In the genomic region with DNA sequence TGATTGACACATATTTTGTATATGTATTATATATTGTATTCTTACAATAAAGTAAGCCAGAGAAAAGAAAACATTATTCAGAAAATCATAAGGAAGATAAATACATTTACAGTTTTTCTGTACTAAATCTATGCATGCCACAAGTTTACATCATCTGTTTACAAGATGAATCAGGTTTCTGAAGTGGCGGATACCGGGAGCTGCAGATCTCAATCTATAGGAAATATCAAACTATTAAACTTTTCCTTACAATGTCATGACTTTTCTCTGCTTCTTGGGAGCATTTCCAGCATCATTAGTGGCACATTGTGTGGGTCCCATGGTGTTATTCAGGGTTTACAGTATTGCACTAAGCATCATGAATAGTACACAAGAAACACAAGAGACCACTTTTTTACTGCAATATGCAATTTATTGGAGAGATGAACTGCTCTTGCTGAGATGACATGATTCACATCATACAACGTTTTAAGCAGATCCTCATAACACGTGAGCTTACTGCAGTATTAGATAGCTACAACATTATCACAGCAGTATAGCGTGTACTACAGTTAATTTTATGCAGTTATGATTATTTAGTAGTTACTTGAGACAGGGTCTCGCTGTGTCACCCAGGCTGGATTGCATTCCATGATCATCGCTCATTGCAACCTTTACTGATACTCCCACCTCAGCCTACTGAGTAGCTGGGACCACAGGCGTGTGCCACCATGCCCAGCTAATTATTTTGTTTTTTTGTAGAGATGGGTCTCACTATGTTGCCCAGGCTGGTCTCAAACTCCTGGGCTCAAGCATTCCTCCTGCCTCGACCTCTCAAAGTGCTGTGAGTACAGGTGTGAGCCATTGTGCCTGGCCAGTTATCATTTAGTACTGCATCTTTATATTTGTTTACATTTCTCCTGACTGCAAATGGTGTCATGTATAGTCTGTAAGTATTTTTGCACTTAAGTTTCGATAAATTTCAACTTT, we compare ENCODE assay signal across 1 cellular context.
A peak's percentile ranks its signal among the peaks of the same experiment; 100 is the strongest.
TF ChIP-seq lines count a peak whose summit lies in the region.

No MANE protein-coding gene starts in this region.

TF ChIP-seq in HEK293, 187 proteins besides CTCF, POLR2A, EP300 and RAD21 (continued from another document and continues in another):
- TF ChIP-seq, protein P1, sequence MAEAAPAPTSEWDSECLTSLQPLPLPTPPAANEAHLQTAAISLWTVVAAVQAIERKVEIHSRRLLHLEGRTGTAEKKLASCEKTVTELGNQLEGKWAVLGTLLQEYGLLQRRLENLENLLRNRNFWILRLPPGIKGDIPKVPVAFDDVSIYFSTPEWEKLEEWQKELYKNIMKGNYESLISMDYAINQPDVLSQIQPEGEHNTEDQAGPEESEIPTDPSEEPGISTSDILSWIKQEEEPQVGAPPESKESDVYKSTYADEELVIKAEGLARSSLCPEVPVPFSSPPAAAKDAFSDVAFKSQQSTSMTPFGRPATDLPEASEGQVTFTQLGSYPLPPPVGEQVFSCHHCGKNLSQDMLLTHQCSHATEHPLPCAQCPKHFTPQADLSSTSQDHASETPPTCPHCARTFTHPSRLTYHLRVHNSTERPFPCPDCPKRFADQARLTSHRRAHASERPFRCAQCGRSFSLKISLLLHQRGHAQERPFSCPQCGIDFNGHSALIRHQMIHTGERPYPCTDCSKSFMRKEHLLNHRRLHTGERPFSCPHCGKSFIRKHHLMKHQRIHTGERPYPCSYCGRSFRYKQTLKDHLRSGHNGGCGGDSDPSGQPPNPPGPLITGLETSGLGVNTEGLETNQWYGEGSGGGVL (tag by site-specific recombination; IDR thresholded peaks at IDR 0.05) = no peak
- TF ChIP-seq ZNF610 (tag by site-specific recombination; IDR thresholded peaks at IDR 0.05; ENCODE audit: borderline replicate concordance) (no peak), REPIN1 (tag by site-specific recombination; IDR thresholded peaks at IDR 0.05; ENCODE audit: low read depth) (no peak), ZNF768 (tag by site-specific recombination; IDR thresholded peaks at IDR 0.05) (no peak), ZNF488 (tag by site-specific recombination; IDR thresholded peaks at IDR 0.05) (no peak), ZNF473 (tag by site-specific recombination; IDR thresholded peaks at IDR 0.05) (no peak), ZNF747 (tag by site-specific recombination; IDR thresholded peaks at IDR 0.05) (no peak), HOXC10 (CRISPR knock-in tag; IDR thresholded peaks at IDR 0.05) (no peak), EGR2 (tag by site-specific recombination; IDR thresholded peaks at IDR 0.05; ENCODE audit: low read depth) (no peak), ZNF121 (tag by site-specific recombination; IDR thresholded peaks at IDR 0.05) (peak; percentile 97), ZSCAN18 (tag by site-specific recombination; IDR thresholded peaks at IDR 0.05) (no peak), RBAK (tag by site-specific recombination; IDR thresholded peaks at IDR 0.05) (no peak), OSR2 (tag by site-specific recombination; IDR thresholded peaks at IDR 0.05) (peak; percentile 84), SP3 (tag by site-specific recombination; IDR thresholded peaks at IDR 0.05) (no peak), ZFP69B (tag by site-specific recombination; IDR thresholded peaks at IDR 0.05) (peak; percentile 69), GLI4 (tag by site-specific recombination; IDR thresholded peaks at IDR 0.05) (no peak), ZNF26 (tag by site-specific recombination; IDR thresholded peaks at IDR 0.05) (no peak), ZNF366 (tag by site-specific recombination; conservative IDR thresholded peaks at IDR 0.05) (peak; percentile 78), SP7 (tag by site-specific recombination; IDR thresholded peaks at IDR 0.05) (peak; percentile 72), ZNF18 (tag by site-specific recombination; IDR thresholded peaks at IDR 0.05) (no peak), WT1 (tag by site-specific recombination; IDR thresholded peaks at IDR 0.05) (peak; percentile 80)
- TF ChIP-seq, protein P2, sequence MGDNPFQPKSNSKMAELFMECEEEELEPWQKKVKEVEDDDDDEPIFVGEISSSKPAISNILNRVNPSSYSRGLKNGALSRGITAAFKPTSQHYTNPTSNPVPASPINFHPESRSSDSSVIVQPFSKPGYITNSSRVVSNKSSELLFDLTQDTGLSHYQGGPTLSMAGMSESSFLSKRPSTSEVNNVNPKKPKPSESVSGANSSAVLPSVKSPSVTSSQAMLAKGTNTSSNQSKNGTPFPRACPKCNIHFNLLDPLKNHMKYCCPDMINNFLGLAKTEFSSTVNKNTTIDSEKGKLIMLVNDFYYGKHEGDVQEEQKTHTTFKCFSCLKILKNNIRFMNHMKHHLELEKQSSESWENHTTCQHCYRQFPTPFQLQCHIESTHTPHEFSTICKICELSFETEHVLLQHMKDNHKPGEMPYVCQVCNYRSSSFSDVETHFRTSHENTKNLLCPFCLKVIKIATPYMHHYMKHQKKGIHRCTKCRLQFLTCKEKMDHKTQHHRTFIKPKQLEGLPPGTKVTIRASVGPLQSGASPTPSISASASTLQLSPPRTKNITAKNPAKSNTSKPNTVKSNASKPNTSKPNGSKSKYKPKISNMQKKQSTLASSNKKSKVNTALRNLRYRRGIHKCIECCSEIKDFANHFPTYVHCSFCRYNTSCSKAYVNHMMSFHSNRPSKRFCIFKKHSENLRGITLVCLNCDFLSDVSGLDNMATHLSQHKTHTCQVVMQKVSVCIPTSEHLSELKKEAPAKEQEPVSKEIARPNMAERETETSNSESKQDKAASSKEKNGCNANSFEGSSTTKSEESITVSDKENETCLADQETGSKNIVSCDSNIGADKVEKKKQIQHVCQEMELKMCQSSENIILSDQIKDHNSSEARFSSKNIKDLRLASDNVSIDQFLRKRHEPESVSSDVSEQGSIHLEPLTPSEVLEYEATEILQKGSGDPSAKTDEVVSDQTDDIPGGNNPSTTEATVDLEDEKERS (tag by site-specific recombination; IDR thresholded peaks at IDR 0.05) = 0 out of 2 replicates have a peak, but pooled peaks have one; percentile 11
- TF ChIP-seq, protein P3, sequence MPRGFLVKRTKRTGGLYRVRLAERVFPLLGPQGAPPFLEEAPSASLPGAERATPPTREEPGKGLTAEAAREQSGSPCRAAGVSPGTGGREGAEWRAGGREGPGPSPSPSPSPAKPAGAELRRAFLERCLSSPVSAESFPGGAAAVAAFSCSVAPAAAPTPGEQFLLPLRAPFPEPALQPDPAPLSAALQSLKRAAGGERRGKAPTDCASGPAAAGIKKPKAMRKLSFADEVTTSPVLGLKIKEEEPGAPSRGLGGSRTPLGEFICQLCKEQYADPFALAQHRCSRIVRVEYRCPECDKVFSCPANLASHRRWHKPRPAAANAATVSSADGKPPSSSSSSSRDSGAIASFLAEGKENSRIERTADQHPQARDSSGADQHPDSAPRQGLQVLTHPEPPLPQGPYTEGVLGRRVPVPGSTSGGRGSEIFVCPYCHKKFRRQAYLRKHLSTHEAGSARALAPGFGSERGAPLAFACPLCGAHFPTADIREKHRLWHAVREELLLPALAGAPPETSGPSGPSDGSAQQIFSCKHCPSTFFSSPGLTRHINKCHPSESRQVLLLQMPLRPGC (tag by site-specific recombination; IDR thresholded peaks at IDR 0.05) = peak; percentile 39; the same call in 1 of the 2 replicates
- TF ChIP-seq, protein P4, sequence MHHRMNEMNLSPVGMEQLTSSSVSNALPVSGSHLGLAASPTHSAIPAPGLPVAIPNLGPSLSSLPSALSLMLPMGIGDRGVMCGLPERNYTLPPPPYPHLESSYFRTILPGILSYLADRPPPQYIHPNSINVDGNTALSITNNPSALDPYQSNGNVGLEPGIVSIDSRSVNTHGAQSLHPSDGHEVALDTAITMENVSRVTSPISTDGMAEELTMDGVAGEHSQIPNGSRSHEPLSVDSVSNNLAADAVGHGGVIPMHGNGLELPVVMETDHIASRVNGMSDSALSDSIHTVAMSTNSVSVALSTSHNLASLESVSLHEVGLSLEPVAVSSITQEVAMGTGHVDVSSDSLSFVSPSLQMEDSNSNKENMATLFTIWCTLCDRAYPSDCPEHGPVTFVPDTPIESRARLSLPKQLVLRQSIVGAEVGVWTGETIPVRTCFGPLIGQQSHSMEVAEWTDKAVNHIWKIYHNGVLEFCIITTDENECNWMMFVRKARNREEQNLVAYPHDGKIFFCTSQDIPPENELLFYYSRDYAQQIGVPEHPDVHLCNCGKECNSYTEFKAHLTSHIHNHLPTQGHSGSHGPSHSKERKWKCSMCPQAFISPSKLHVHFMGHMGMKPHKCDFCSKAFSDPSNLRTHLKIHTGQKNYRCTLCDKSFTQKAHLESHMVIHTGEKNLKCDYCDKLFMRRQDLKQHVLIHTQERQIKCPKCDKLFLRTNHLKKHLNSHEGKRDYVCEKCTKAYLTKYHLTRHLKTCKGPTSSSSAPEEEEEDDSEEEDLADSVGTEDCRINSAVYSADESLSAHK (tag by site-specific recombination; IDR thresholded peaks at IDR 0.05) = no peak
- TF ChIP-seq, protein P5, sequence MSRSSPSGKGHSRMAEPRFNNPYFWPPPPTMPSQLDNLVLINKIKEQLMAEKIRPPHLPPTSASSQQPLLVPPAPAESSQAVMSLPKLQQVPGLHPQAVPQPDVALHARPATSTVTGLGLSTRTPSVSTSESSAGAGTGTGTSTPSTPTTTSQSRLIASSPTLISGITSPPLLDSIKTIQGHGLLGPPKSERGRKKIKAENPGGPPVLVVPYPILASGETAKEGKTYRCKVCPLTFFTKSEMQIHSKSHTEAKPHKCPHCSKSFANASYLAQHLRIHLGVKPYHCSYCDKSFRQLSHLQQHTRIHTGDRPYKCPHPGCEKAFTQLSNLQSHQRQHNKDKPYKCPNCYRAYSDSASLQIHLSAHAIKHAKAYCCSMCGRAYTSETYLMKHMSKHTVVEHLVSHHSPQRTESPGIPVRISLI (tag by site-specific recombination; IDR thresholded peaks at IDR 0.05) = 0 out of 2 replicates have a peak, but pooled peaks have one; percentile 14
